In genomic region chr12:122880668-122881067, GRCh38 we compare ENCODE assay signal across 1 cellular context.
TF ChIP-seq lines count a peak whose summit lies in the region.

No MANE protein-coding gene starts in this region.

TF ChIP-seq in HepG2, 621 proteins besides CTCF, POLR2A, EP300 and RAD21 (continued from another document):
- no peak for TF ChIP-seq ZBTB10 (CRISPR knock-in tag; IDR thresholded peaks at IDR 0.05; ENCODE audit: borderline replicate concordance)
- no peak for TF ChIP-seq HOXA3 (CRISPR knock-in tag; IDR thresholded peaks at IDR 0.05)
- no peak for TF ChIP-seq REL (CRISPR knock-in tag; conservative IDR thresholded peaks at IDR 0.05)
- TF ChIP-seq KIAA2018 (CRISPR knock-in tag; IDR thresholded peaks at IDR 0.05; ENCODE audit: borderline replicate concordance), result no peak
- peak; percentile 83 for TF ChIP-seq STAG1 (CRISPR knock-in tag; IDR thresholded peaks at IDR 0.05)
- TF ChIP-seq TP53 (CRISPR knock-in tag; conservative IDR thresholded peaks at IDR 0.05), result no peak
- no peak for TF ChIP-seq HIVEP1 (CRISPR knock-in tag; IDR thresholded peaks at IDR 0.05)
- no peak for TF ChIP-seq TARDBP (CRISPR knock-in tag; IDR thresholded peaks at IDR 0.05)
- TF ChIP-seq ARNT2 (CRISPR knock-in tag; IDR thresholded peaks at IDR 0.05; ENCODE audit: low read depth), result no peak
- 0 out of 2 replicates have a peak, but pooled peaks have one; percentile 38 for TF ChIP-seq ZBTB38 (CRISPR knock-in tag; IDR thresholded peaks at IDR 0.05)
- TF ChIP-seq ZNF382 (CRISPR knock-in tag; IDR thresholded peaks at IDR 0.05; ENCODE audit: borderline replicate concordance), result no peak
- no peak for TF ChIP-seq DMAP1 (CRISPR knock-in tag; IDR thresholded peaks at IDR 0.05)
- peak; percentile 84 for TF ChIP-seq SMC3 (IDR thresholded peaks at IDR 0.05; ENCODE audit: low read length)
- TF ChIP-seq NPAS2 (CRISPR knock-in tag; IDR thresholded peaks at IDR 0.05; ENCODE audit: borderline replicate concordance), result no peak
- TF ChIP-seq MEF2D (CRISPR knock-in tag; IDR thresholded peaks at IDR 0.05), result no peak
- no peak for TF ChIP-seq PRDM15 (CRISPR knock-in tag; IDR thresholded peaks at IDR 0.05)
- no peak for TF ChIP-seq FUBP1 (CRISPR knock-in tag; IDR thresholded peaks at IDR 0.05; ENCODE audit: borderline replicate concordance)
- TF ChIP-seq ZNF790 (CRISPR knock-in tag; IDR thresholded peaks at IDR 0.05; ENCODE audit: borderline replicate concordance), result no peak
- 0 out of 2 replicates have a peak, but pooled peaks have one; percentile 8 for TF ChIP-seq SALL1 (CRISPR knock-in tag; IDR thresholded peaks at IDR 0.05)
- TF ChIP-seq SIN3B (IDR thresholded peaks at IDR 0.05; ENCODE audit: low read length), result no peak
- no peak for TF ChIP-seq ZKSCAN1 (IDR thresholded peaks at IDR 0.05; ENCODE audit: low read length)
- no peak for TF ChIP-seq NR2F1 (CRISPR knock-in tag; IDR thresholded peaks at IDR 0.05)
- no peak for TF ChIP-seq ZNF607 (CRISPR knock-in tag; IDR thresholded peaks at IDR 0.05; ENCODE audit: borderline replicate concordance)
- no peak for TF ChIP-seq LCORL (IDR thresholded peaks at IDR 0.05)
- no peak for TF ChIP-seq LCORL (CRISPR knock-in tag; IDR thresholded peaks at IDR 0.05)
- no peak for TF ChIP-seq ZNF7 (CRISPR knock-in tag; IDR thresholded peaks at IDR 0.05)
- TF ChIP-seq ZZZ3 (CRISPR knock-in tag; IDR thresholded peaks at IDR 0.05; ENCODE audit: borderline replicate concordance), result no peak
- no peak for TF ChIP-seq ZNF629 (CRISPR knock-in tag; conservative IDR thresholded peaks at IDR 0.05)
- TF ChIP-seq ZBTB33 (CRISPR knock-in tag; IDR thresholded peaks at IDR 0.05), result peak; percentile 89
